In genomic region chr10:819816-820215, GRCh38 we compare ENCODE assay signal across 1 cellular context.
TF ChIP-seq lines count a peak whose summit lies in the region.

No MANE protein-coding gene starts in this region.

TF ChIP-seq in WTC11, 78 proteins besides CTCF, POLR2A, EP300 and RAD21 (continued from another document):
- TF ChIP-seq ZNF425 (CRISPR knock-in tag; conservative IDR thresholded peaks at IDR 0.05) (no peak), ZNF416 (CRISPR knock-in tag; IDR thresholded peaks at IDR 0.05) (no peak), MYBL2 (CRISPR knock-in tag; IDR thresholded peaks at IDR 0.05) (no peak), ZNF423 (CRISPR knock-in tag; IDR thresholded peaks at IDR 0.05) (no peak), NR2C2 (CRISPR knock-in tag; IDR thresholded peaks at IDR 0.05) (no peak), ZNF219 (CRISPR knock-in tag; IDR thresholded peaks at IDR 0.05; ENCODE audit: borderline replicate concordance) (no peak), E2F4 (CRISPR knock-in tag; IDR thresholded peaks at IDR 0.05; ENCODE audit: borderline replicate concordance, low read depth) (no peak), CREB1 (CRISPR knock-in tag; IDR thresholded peaks at IDR 0.05) (no peak), PRRX2 (CRISPR knock-in tag; IDR thresholded peaks at IDR 0.05) (no peak), STAT6 (CRISPR knock-in tag; conservative IDR thresholded peaks at IDR 0.05; ENCODE audit: low read depth) (no peak), ETV6 (CRISPR knock-in tag; IDR thresholded peaks at IDR 0.05) (no peak), RELA (CRISPR knock-in tag; IDR thresholded peaks at IDR 0.05; ENCODE audit: borderline replicate concordance) (no peak), ERG (CRISPR knock-in tag; IDR thresholded peaks at IDR 0.05) (no peak)
- TF ChIP-seq, protein P1, sequence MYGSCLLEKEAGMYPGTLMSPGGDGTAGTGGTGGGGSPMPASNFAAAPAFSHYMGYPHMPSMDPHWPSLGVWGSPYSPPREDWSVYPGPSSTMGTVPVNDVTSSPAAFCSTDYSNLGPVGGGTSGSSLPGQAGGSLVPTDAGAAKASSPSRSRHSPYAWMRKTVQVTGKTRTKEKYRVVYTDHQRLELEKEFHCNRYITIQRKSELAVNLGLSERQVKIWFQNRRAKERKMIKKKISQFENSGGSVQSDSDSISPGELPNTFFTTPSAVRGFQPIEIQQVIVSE (CRISPR knock-in tag; IDR thresholded peaks at IDR 0.05; ENCODE audit: borderline replicate concordance): no peak
- TF ChIP-seq, protein P2, sequence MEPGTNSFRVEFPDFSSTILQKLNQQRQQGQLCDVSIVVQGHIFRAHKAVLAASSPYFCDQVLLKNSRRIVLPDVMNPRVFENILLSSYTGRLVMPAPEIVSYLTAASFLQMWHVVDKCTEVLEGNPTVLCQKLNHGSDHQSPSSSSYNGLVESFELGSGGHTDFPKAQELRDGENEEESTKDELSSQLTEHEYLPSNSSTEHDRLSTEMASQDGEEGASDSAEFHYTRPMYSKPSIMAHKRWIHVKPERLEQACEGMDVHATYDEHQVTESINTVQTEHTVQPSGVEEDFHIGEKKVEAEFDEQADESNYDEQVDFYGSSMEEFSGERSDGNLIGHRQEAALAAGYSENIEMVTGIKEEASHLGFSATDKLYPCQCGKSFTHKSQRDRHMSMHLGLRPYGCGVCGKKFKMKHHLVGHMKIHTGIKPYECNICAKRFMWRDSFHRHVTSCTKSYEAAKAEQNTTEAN (CRISPR knock-in tag; IDR thresholded peaks at IDR 0.05): no peak
- TF ChIP-seq, protein P3, sequence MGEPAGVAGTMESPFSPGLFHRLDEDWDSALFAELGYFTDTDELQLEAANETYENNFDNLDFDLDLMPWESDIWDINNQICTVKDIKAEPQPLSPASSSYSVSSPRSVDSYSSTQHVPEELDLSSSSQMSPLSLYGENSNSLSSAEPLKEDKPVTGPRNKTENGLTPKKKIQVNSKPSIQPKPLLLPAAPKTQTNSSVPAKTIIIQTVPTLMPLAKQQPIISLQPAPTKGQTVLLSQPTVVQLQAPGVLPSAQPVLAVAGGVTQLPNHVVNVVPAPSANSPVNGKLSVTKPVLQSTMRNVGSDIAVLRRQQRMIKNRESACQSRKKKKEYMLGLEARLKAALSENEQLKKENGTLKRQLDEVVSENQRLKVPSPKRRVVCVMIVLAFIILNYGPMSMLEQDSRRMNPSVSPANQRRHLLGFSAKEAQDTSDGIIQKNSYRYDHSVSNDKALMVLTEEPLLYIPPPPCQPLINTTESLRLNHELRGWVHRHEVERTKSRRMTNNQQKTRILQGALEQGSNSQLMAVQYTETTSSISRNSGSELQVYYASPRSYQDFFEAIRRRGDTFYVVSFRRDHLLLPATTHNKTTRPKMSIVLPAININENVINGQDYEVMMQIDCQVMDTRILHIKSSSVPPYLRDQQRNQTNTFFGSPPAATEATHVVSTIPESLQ (CRISPR knock-in tag; IDR thresholded peaks at IDR 0.05): no peak
TF ChIP-seq in WTC11: peak in this region for 0.
